In the genomic region with DNA sequence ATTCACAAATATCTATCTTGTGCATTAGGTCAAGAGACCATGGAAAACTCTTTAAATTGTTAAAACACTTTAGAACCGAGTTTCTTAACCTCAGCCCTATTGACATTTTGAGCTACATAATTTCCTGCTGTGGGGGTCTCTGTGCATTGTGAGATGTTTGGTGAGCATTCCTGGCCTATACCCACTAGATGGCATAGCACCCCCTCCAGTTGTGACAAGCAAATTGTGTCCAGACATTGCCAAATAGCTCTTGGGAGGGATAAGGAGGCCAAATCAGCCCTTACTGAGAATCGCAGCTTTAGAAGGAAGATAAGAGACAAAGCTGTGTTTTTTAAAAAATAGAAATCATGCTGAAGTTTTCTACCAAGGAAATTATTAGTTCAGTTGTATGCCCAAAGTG, we compare ENCODE assay signal across 11 cellular contexts.
DNase-seq lines count a peak whose midpoint lies in the region; ATAC-seq, FAIRE-seq and TF ChIP-seq lines count a peak whose summit lies in the region.
"Had no signal": no experiment of that assay in that cellular context is flagged by ENCODE, and none has a peak within 500 bp of the region (broad histone marks: within the 10 kb centered on the region; RNA-seq: fewer than 3 reads in every experiment).

No MANE protein-coding gene starts in this region.

- H3K4me1 ChIP-seq in RWPE2 (ENCODE audit: insufficient read depth, poor library complexity, severe bottlenecking) (no peaks in the 10 kb centered on the region), tibial nerve (no peaks in the 10 kb centered on the region), small intestine (ENCODE audit: control insufficient read depth in 2 of 2, insufficient read depth in 1 of 2, low read depth in 1 of 2, low read length in 1 of 2) (no peaks in the 10 kb centered on the region), spleen (no peaks in the 10 kb centered on the region)
- H3K4me1 ChIP-seq: BLaER1 treated with 17β-estradiol and CSF1 and Interleukin-3, amounts not matched to agents 10 nM and 100 nM had no signal

- no peak overlapping the region for H3K4me3 ChIP-seq in RWPE2 (ENCODE audit: severe bottlenecking)
- no peak overlapping the region for H3K4me3 ChIP-seq in tibial nerve
- no peak overlapping the region for H3K4me3 ChIP-seq in small intestine (ENCODE audit: low read depth in 1 of 2, low read length in 2 of 2)
- H3K4me3 ChIP-seq in spleen, result no peak overlapping the region
- H3K4me3 ChIP-seq: BLaER1 treated with 17β-estradiol and CSF1 and Interleukin-3, amounts not matched to agents 10 nM and 100 nM; skin epidermis had no signal

- FAIRE-seq in small intestine (lab: Jason Lieb, UNC), result no peak
- FAIRE-seq: keratinocyte had no signal

- no peaks in the 10 kb centered on the region for H3K36me3 Mint-ChIP-seq in glutamatergic neuron (ENCODE audit: unreplicated experiment)

- H3K4me3 Mint-ChIP-seq in glutamatergic neuron (ENCODE audit: unreplicated experiment), result no peak overlapping the region

- TF ChIP-seq POLR2A in tibial nerve (IDR thresholded peaks at IDR 0.05) (no peak), spleen (IDR thresholded peaks at IDR 0.05) (no peak)

- H3K9me3 ChIP-seq in RWPE2 (ENCODE audit: severe bottlenecking), result no peaks in the 10 kb centered on the region
- peaks cover 0 to 7% (median 0%) of the 10 kb centered on the region in 4 donors for H3K9me3 ChIP-seq in tibial nerve
- H3K9me3 ChIP-seq in small intestine (ENCODE audit: control insufficient read depth, low read depth), result no peaks in the 10 kb centered on the region
- peaks cover 0 to 15% (median 4%) of the 10 kb centered on the region in 8 donors for H3K9me3 ChIP-seq in spleen
- H3K9me3 ChIP-seq: BLaER1 treated with 17β-estradiol and CSF1 and Interleukin-3, amounts not matched to agents 10 nM and 100 nM had no signal

- 36 to 42% methylated on average over 2 of the region's 2 CpGs for WGBS in tibial nerve, 2 donors
- 34 to 50% (median 35%) methylated on average over 2 of the region's 2 CpGs for WGBS in small intestine, 3 donors
- WGBS in spleen, 5 donors, result 39 to 46% (median 43%) methylated on average over 2 of the region's 2 CpGs

- no peaks in the 10 kb centered on the region for H3K27me3 Mint-ChIP-seq in glutamatergic neuron (ENCODE audit: unreplicated experiment)

- no peak overlapping the region for H3K27ac Mint-ChIP-seq in glutamatergic neuron (ENCODE audit: unreplicated experiment)

- DNase-seq in NCI-H2171 treated with DMSO at 0.1 percent for 48 hours (lab: John Stamatoyannopoulos, UW) (peak; percentile 17), NCI-H2171 (lab: John Stamatoyannopoulos, UW) (no peak), RWPE2 (ENCODE audit: low spot score) (no peak), glutamatergic neuron (no peak), tibial nerve (ENCODE audit: low spot score in 2 of 2) (no peak), small intestine (no peak), spleen (no peak)

- H3K9me3 Mint-ChIP-seq in glutamatergic neuron (ENCODE audit: unreplicated experiment), result no peaks in the 10 kb centered on the region

- H3K27ac ChIP-seq in RWPE2 (ENCODE audit: poor library complexity, severe bottlenecking), result no peak overlapping the region
- no peak overlapping the region for H3K27ac ChIP-seq in tibial nerve
- H3K27ac ChIP-seq in small intestine (ENCODE audit: low read depth in 1 of 2, low read length in 1 of 2), result no peak overlapping the region
- H3K27ac ChIP-seq in spleen, result no peak overlapping the region
- H3K27ac ChIP-seq: BLaER1 treated with 17β-estradiol and CSF1 and Interleukin-3, amounts not matched to agents 10 nM and 100 nM; skin epidermis had no signal

- H3K4me1 Mint-ChIP-seq in glutamatergic neuron (ENCODE audit: low read depth, unreplicated experiment), result no peaks in the 10 kb centered on the region

- TF ChIP-seq EP300 in tibial nerve (IDR thresholded peaks at IDR 0.05), result no peak

- ATAC-seq in RWPE2 (ENCODE audit: low read depth) (no peak), GM19035 (IDR thresholded peaks at IDR 0.05; ENCODE audit: unreplicated experiment) (no peak)

- H3K27me3 ChIP-seq in RWPE2 (ENCODE audit: insufficient read depth, poor library complexity, severe bottlenecking), result no peaks in the 10 kb centered on the region
- no peaks in the 10 kb centered on the region for H3K27me3 ChIP-seq in tibial nerve
- no peaks in the 10 kb centered on the region for H3K27me3 ChIP-seq in small intestine (ENCODE audit: control insufficient read depth in 2 of 2, insufficient read depth in 2 of 2, low read length in 2 of 2)
- no peaks in the 10 kb centered on the region for H3K27me3 ChIP-seq in spleen (replicated peaks in 1 of 7)
- H3K27me3 ChIP-seq: BLaER1 treated with 17β-estradiol and CSF1 and Interleukin-3, amounts not matched to agents 10 nM and 100 nM had no signal

- peak; percentile 12 for TF ChIP-seq CTCF in RWPE2 (IDR thresholded peaks at IDR 0.05; ENCODE audit: poor library complexity, severe bottlenecking)
- TF ChIP-seq CTCF in glutamatergic neuron (IDR thresholded peaks at IDR 0.05; ENCODE audit: partially characterized antibody, unreplicated experiment), result peak; percentile 19
- TF ChIP-seq CTCF in tibial nerve (IDR thresholded peaks at IDR 0.05), result peak in 4 of 5 experiments; percentile 11 to 29 (median 15)
- peak in 1 of 11 experiments; percentile 4 for TF ChIP-seq CTCF in spleen (IDR thresholded peaks at IDR 0.05 in 8 of 11, conservative IDR thresholded peaks at IDR 0.05 in 3 of 11)

- intact Hi-C loops in spleen (cut with DNase I; ENCODE audit: low total_unique reads), result no loop called here

- no peaks in the 10 kb centered on the region for H3K36me3 ChIP-seq in RWPE2 (ENCODE audit: low read depth)
- H3K36me3 ChIP-seq in tibial nerve, result no peaks in the 10 kb centered on the region
- H3K36me3 ChIP-seq in small intestine (ENCODE audit: control insufficient read depth in 2 of 2, insufficient read depth in 2 of 2, low read length in 2 of 2), result no peaks in the 10 kb centered on the region
- no peaks in the 10 kb centered on the region for H3K36me3 ChIP-seq in spleen
- H3K36me3 ChIP-seq: BLaER1 treated with 17β-estradiol and CSF1 and Interleukin-3, amounts not matched to agents 10 nM and 100 nM had no signal
